In genomic region chr2:139241256-139241655, GRCh38 we compare ENCODE assay signal across 21 cellular contexts.
DNase-seq lines count a peak whose midpoint lies in the region; ATAC-seq, FAIRE-seq and TF ChIP-seq lines count a peak whose summit lies in the region.
"Had no signal": no experiment of that assay in that cellular context is flagged by ENCODE, and none has a peak within 500 bp of the region (broad histone marks: within the 10 kb centered on the region; RNA-seq: fewer than 3 reads in every experiment).

No MANE protein-coding gene starts in this region.

- TF ChIP-seq CTCF in astrocyte (IDR thresholded peaks at IDR 0.05; ENCODE audit: insufficient read depth, low read depth, low read length) (no peak), retinal pigment epithelial cell (conservative IDR thresholded peaks at IDR 0.05; ENCODE audit: low read depth, low read length) (no peak)
- no peak for TF ChIP-seq CTCF in activated CD8-positive, alpha-beta T cell treated with anti-CD3 and anti-CD28 coated beads for 36 hours (IDR thresholded peaks at IDR 0.05)

- no peaks in the 10 kb centered on the region for H4K20me1 ChIP-seq in astrocyte (ENCODE audit: insufficient read depth, low read length)
- H4K20me1 ChIP-seq: BLaER1 treated with 17β-estradiol and CSF1 and Interleukin-3, amounts not matched to agents 10 nM and 100 nM had no signal

- H3K4me3 ChIP-seq in astrocyte (ENCODE audit: insufficient read depth, low read depth, low read length): no peak overlapping the region
- no peak overlapping the region for H3K4me3 ChIP-seq in retinal pigment epithelial cell (ENCODE audit: low read length)
- H3K4me3 ChIP-seq: A549; BLaER1 treated with 17β-estradiol and CSF1 and Interleukin-3, amounts not matched to agents 10 nM and 100 nM had no signal

- peaks cover 2% of the 10 kb centered on the region for H3K9me3 ChIP-seq in astrocyte (ENCODE audit: insufficient read depth, low read depth, low read length)
- H3K9me3 ChIP-seq: A549, Caco-2 had no signal

- no peak overlapping the region for H3K27ac ChIP-seq in astrocyte (ENCODE audit: low read depth, low read length)
- H3K27ac ChIP-seq: 22Rv1; A549; BLaER1 treated with 17β-estradiol and CSF1 and Interleukin-3, amounts not matched to agents 10 nM and 100 nM; C4-2B had no signal

- H3K4me2 ChIP-seq in astrocyte (ENCODE audit: low read length): no peak overlapping the region
- H3K4me2 ChIP-seq: A549; BLaER1 treated with 17β-estradiol and CSF1 and Interleukin-3, amounts not matched to agents 10 nM and 100 nM had no signal

- H3K27me3 Mint-ChIP-seq in astrocyte (ENCODE audit: low read depth, unreplicated experiment): no peaks in the 10 kb centered on the region
- no peaks in the 10 kb centered on the region for H3K27me3 Mint-ChIP-seq in activated CD8-positive, alpha-beta T cell treated with anti-CD3 and anti-CD28 coated beads for 36 hours
- H3K27me3 Mint-ChIP-seq: B cell; CD4-positive, alpha-beta T cell had no signal

- no peaks in the 10 kb centered on the region for H3K27me3 ChIP-seq in astrocyte (ENCODE audit: insufficient read depth, low read length)
- H3K27me3 ChIP-seq: BLaER1 treated with 17β-estradiol and CSF1 and Interleukin-3, amounts not matched to agents 10 nM and 100 nM had no signal

- no peak overlapping the region for H3K27ac Mint-ChIP-seq in astrocyte (ENCODE audit: unreplicated experiment)
- no peak overlapping the region for H3K27ac Mint-ChIP-seq in activated CD8-positive, alpha-beta T cell treated with anti-CD3 and anti-CD28 coated beads for 36 hours
- H3K27ac Mint-ChIP-seq: B cell; CD4-positive, alpha-beta T cell; CD8-positive, alpha-beta T cell had no signal

- ATAC-seq in activated CD8-positive, alpha-beta T cell treated with anti-CD3 and anti-CD28 coated beads for 36 hours: no peak
- ATAC-seq: A549; CD8-positive, alpha-beta T cell had no signal

- no peak for DNase-seq in astrocyte (ENCODE audit: low read depth)
- DNase-seq in left kidney (ENCODE audit: low read depth, low spot score): peak; percentile 20
- peak; percentile 18 for DNase-seq in retinal pigment epithelial cell (ENCODE audit: low read depth)
- DNase-seq in activated CD4-positive, CD25-positive, alpha-beta regulatory T cell (lab: John Stamatoyannopoulos, UW): no peak
- DNase-seq in activated CD8-positive, alpha-beta T cell treated with anti-CD3 and anti-CD28 coated beads for 36 hours: no peak
- DNase-seq: AML-193; Caco-2; Calu3; CD4-positive, alpha-beta T cell; CD8-positive, alpha-beta T cell; DMS79 treated with DMSO at 0.1 percent for 48 hours; GF-D8 had no signal

- CTCF ChIA-PET in activated CD8-positive, alpha-beta T cell treated with anti-CD3 and anti-CD28 coated beads for 36 hours (lab: Charles Lee): no interaction called here

- H2AFZ ChIP-seq in astrocyte (ENCODE audit: low read depth, low read length): no peak overlapping the region

- no peak overlapping the region for H3K4me3 Mint-ChIP-seq in astrocyte (ENCODE audit: unreplicated experiment)
- no peak overlapping the region for H3K4me3 Mint-ChIP-seq in activated CD8-positive, alpha-beta T cell treated with anti-CD3 and anti-CD28 coated beads for 36 hours
- H3K4me3 Mint-ChIP-seq: B cell; CD4-positive, alpha-beta T cell; CD8-positive, alpha-beta T cell had no signal

- H3K79me2 ChIP-seq in astrocyte (ENCODE audit: insufficient read depth, low read length): no peaks in the 10 kb centered on the region

- H3K9me3 Mint-ChIP-seq in astrocyte (ENCODE audit: unreplicated experiment): no peaks in the 10 kb centered on the region
- H3K9me3 Mint-ChIP-seq in activated CD8-positive, alpha-beta T cell treated with anti-CD3 and anti-CD28 coated beads for 36 hours: peaks cover 10% of the 10 kb centered on the region

- H3K4me1 ChIP-seq in astrocyte (ENCODE audit: insufficient read depth, low read length): no peaks in the 10 kb centered on the region
- H3K4me1 ChIP-seq: A549, Caco-2 had no signal

- H3K36me3 Mint-ChIP-seq in astrocyte (ENCODE audit: low read depth, unreplicated experiment): no peaks in the 10 kb centered on the region
- no peaks in the 10 kb centered on the region for H3K36me3 Mint-ChIP-seq in activated CD8-positive, alpha-beta T cell treated with anti-CD3 and anti-CD28 coated beads for 36 hours (ENCODE audit: low read depth)
- H3K36me3 Mint-ChIP-seq: CD8-positive, alpha-beta T cell had no signal

- peak; percentile 32 for FAIRE-seq in astrocyte (lab: Jason Lieb, UNC)
- FAIRE-seq: A549, D721Med, G401.6, GM12891, GM19239 had no signal

- H3K36me3 ChIP-seq in astrocyte (ENCODE audit: insufficient read depth, low read length): no peaks in the 10 kb centered on the region
- H3K36me3 ChIP-seq: BLaER1 treated with 17β-estradiol and CSF1 and Interleukin-3, amounts not matched to agents 10 nM and 100 nM had no signal

- no peak overlapping the region for H3K9ac ChIP-seq in astrocyte (ENCODE audit: low read length)
- H3K9ac ChIP-seq: BLaER1 treated with 17β-estradiol and CSF1 and Interleukin-3, amounts not matched to agents 10 nM and 100 nM had no signal

- POLR2A ChIA-PET in activated CD8-positive, alpha-beta T cell treated with anti-CD3 and anti-CD28 coated beads for 36 hours (lab: Charles Lee): no interaction called here

- H3K4me1 Mint-ChIP-seq in astrocyte (ENCODE audit: low read depth, unreplicated experiment): no peaks in the 10 kb centered on the region
- no peaks in the 10 kb centered on the region for H3K4me1 Mint-ChIP-seq in activated CD8-positive, alpha-beta T cell treated with anti-CD3 and anti-CD28 coated beads for 36 hours (ENCODE audit: low read depth)
- H3K4me1 Mint-ChIP-seq: B cell had no signal

- intact Hi-C loops in activated CD8-positive, alpha-beta T cell treated with anti-CD3 and anti-CD28 coated beads for 36 hours (cut with micrococcal nuclease): no loop called here

Comparison
In these comparisons a context has a peak if more than half of its experiments do, and no peak if none do; other contexts are left out.
1. DNase-seq: peak in left kidney (single experiment) and retinal pigment epithelial cell (single experiment); none in astrocyte (single experiment), activated CD4-positive, CD25-positive, alpha-beta regulatory T cell (0 of 4) and activated CD8-positive, alpha-beta T cell treated with anti-CD3 and anti-CD28 coated beads for 36 hours (single experiment).